In genomic region chr5:54251981-54252380, GRCh38 we compare ENCODE assay signal across 1 cellular context.
A peak's percentile ranks its signal among the peaks of the same experiment; 100 is the strongest.
TF ChIP-seq lines count a peak whose summit lies in the region.

No MANE protein-coding gene starts in this region.

TF ChIP-seq in K562, 482 proteins besides CTCF, POLR2A, EP300 and RAD21 (continued from another document):
- TF ChIP-seq SMARCA5 (IDR thresholded peaks at IDR 0.05) (no peak), TFAM (CRISPR knock-in tag; conservative IDR thresholded peaks at IDR 0.05) (no peak), ZNF184 (CRISPR knock-in tag; IDR thresholded peaks at IDR 0.05) (no peak), FOSL1 (tag; conservative IDR thresholded peaks at IDR 0.05) (peak; percentile 39; the same call in 1 of the 2 replicates), TEAD4 (IDR thresholded peaks at IDR 0.05; ENCODE audit: low read length) (0 out of 2 replicates have a peak, but pooled peaks have one; percentile 15), TEAD4 (CRISPR knock-in tag; IDR thresholded peaks at IDR 0.05; ENCODE audit: borderline replicate concordance) (no peak), ATF3 (IDR thresholded peaks at IDR 0.05) (peak; percentile 49), ATF3 (CRISPR knock-in tag; conservative IDR thresholded peaks at IDR 0.05) (no peak), PRMT5 (CRISPR knock-in tag; IDR thresholded peaks at IDR 0.05) (no peak), MCM2 (IDR thresholded peaks at IDR 0.05; ENCODE audit: low read depth) (no peak), LEF1 (IDR thresholded peaks at IDR 0.05) (0 out of 2 replicates have a peak, but pooled peaks have one; percentile 31), CBFA2T2 (conservative IDR thresholded peaks at IDR 0.05) (0 out of 2 replicates have a peak, but pooled peaks have one; percentile 14), DPF2 (IDR thresholded peaks at IDR 0.05) (0 out of 2 replicates have a peak, but pooled peaks have one; percentile 21), KDM2B (CRISPR knock-in tag; IDR thresholded peaks at IDR 0.05) (no peak), SMAD2 (IDR thresholded peaks at IDR 0.05; ENCODE audit: low read depth, low read length) (no peak), ZNF133 (CRISPR knock-in tag; IDR thresholded peaks at IDR 0.05) (no peak), GTF2A2 (tag; IDR thresholded peaks at IDR 0.05) (no peak), NRF1 (conservative IDR thresholded peaks at IDR 0.05 in 1 of 2, IDR thresholded peaks at IDR 0.05 in 1 of 2) (no peak), ETV5 (CRISPR knock-in tag; IDR thresholded peaks at IDR 0.05; ENCODE audit: low read depth) (no peak), MYBL2 (IDR thresholded peaks at IDR 0.05; ENCODE audit: low read depth) (no peak), MYBL2 (CRISPR knock-in tag; IDR thresholded peaks at IDR 0.05; ENCODE audit: borderline replicate concordance) (no peak), MBD1 (CRISPR knock-in tag; IDR thresholded peaks at IDR 0.05) (no peak), TAL1 (IDR thresholded peaks at IDR 0.05) (0 out of 2 replicates have a peak, but pooled peaks have one; percentile 7), SIRT6 (IDR thresholded peaks at IDR 0.05; ENCODE audit: low read depth, low read length) (no peak), NCOA6 (IDR thresholded peaks at IDR 0.05) (no peak), ZNF584 (CRISPR knock-in tag; IDR thresholded peaks at IDR 0.05; ENCODE audit: low read depth) (no peak), MTA1 (IDR thresholded peaks at IDR 0.05; ENCODE audit: borderline replicate concordance) (no peak), MAFK (IDR thresholded peaks at IDR 0.05; ENCODE audit: low read length) (no peak), JUND (IDR thresholded peaks at IDR 0.05; ENCODE audit: borderline replicate concordance, low read depth, low read length) (peak; percentile 60; the same call in 1 of the 2 replicates), JUND (tag; IDR thresholded peaks at IDR 0.05; ENCODE audit: borderline replicate concordance, low read depth, low read length) (peak; percentile 27; the same call in 1 of the 3 replicates), SAP30 (IDR thresholded peaks at IDR 0.05; ENCODE audit: borderline replicate concordance, insufficient read depth, low read depth, low read length, poor library complexity, severe bottlenecking) (no peak), HOXB6 (CRISPR knock-in tag; IDR thresholded peaks at IDR 0.05; ENCODE audit: borderline replicate concordance) (no peak), POLR3A (IDR thresholded peaks at IDR 0.05; ENCODE audit: borderline replicate concordance, extremely low read depth, insufficient read depth, insufficient read length) (no peak), ZNF274 (IDR thresholded peaks at IDR 0.05; ENCODE audit: borderline replicate concordance, low read depth, low read length) (no peak)
- TF ChIP-seq, protein P1, sequence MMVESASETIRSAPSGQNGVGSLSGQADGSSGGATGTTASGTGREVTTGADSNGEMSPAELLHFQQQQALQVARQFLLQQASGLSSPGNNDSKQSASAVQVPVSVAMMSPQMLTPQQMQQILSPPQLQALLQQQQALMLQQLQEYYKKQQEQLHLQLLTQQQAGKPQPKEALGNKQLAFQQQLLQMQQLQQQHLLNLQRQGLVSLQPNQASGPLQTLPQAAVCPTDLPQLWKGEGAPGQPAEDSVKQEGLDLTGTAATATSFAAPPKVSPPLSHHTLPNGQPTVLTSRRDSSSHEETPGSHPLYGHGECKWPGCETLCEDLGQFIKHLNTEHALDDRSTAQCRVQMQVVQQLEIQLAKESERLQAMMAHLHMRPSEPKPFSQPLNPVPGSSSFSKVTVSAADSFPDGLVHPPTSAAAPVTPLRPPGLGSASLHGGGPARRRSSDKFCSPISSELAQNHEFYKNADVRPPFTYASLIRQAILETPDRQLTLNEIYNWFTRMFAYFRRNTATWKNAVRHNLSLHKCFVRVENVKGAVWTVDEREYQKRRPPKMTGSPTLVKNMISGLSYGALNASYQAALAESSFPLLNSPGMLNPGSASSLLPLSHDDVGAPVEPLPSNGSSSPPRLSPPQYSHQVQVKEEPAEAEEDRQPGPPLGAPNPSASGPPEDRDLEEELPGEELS (CRISPR knock-in tag; IDR thresholded peaks at IDR 0.05; ENCODE audit: borderline replicate concordance), result no peak
